ENCODE assay signal across 8 cellular contexts in genomic region chr16:31074814-31075183, GRCh38. TPM values are rescaled to one million over a fixed set of nuclear protein-coding genes. Genes with fewer than 3 reads are reported as not detected.
DNase-seq lines count a peak whose midpoint lies in the region; ATAC-seq and TF ChIP-seq lines count a peak whose summit lies in the region.

No MANE protein-coding gene starts in this region.

- TF ChIP-seq CTCF in left ventricle myocardium inferior (IDR thresholded peaks at IDR 0.05; ENCODE audit: borderline replicate concordance): no peak
- TF ChIP-seq CTCF in breast epithelium (IDR thresholded peaks at IDR 0.05): no peak
- TF ChIP-seq CTCF in mesothelial cell of epicardium (IDR thresholded peaks at IDR 0.05; ENCODE audit: unreplicated experiment): no peak

- H3K4me1 Mint-ChIP-seq in mesothelial cell of epicardium: peaks cover 21% of the 10 kb centered on the region

- H3K9me3 ChIP-seq in left ventricle myocardium inferior (replicated peaks): no peaks in the 10 kb centered on the region
- no peaks in the 10 kb centered on the region for H3K9me3 ChIP-seq in breast epithelium

- no peaks in the 10 kb centered on the region for H3K27me3 ChIP-seq in left ventricle myocardium inferior (ENCODE audit: low read depth)
- H3K27me3 ChIP-seq in breast epithelium: no peaks in the 10 kb centered on the region

- H3K27me3 Mint-ChIP-seq in mesothelial cell of epicardium (ENCODE audit: low read depth): no peaks in the 10 kb centered on the region

- no peaks in the 10 kb centered on the region for H3K9me3 Mint-ChIP-seq in mesothelial cell of epicardium

- no peak for TF ChIP-seq POLR2A in breast epithelium (IDR thresholded peaks at IDR 0.05)

- intact Hi-C loops in left ventricle myocardium inferior (cut with micrococcal nuclease) (loop anchor here (5.0 kb wide), 1 partner anchor 42 kb away; the partner anchor contains the start of gene STX4), left cardiac atrium (cut with DNase I) (loop anchor here in 1 of 2 donors (2.0 kb wide), 1 partner anchor 42 kb away; the partner anchor contains the start of gene STX4), breast epithelium (cut with DNase I; ENCODE audit: low total_unique reads) (no loop called here)

- H3K4me1 ChIP-seq in left ventricle myocardium inferior (peaks cover 43% of the 10 kb centered on the region), breast epithelium (no peaks in the 10 kb centered on the region)

- DNase-seq in left ventricle myocardium inferior: no peak
- DNase-seq in left cardiac atrium: no peak
- no peak for DNase-seq in breast epithelium (ENCODE audit: low spot score in 2 of 2)
- DNase-seq in mesothelial cell of epicardium (ENCODE audit: low spot score in 2 of 2, unreplicated experiment in 2 of 2): no peak
- no peak for DNase-seq in NCI-H146 (lab: John Stamatoyannopoulos, UW)
- DNase-seq in medulla oblongata (ENCODE audit: extremely low spot score): no peak
- no peak for DNase-seq in GM19238 (ENCODE audit: insufficient read length, low spot score)

- peaks cover 38% of the 10 kb centered on the region for H3K36me3 ChIP-seq in left ventricle myocardium inferior
- H3K36me3 ChIP-seq in breast epithelium: no peaks in the 10 kb centered on the region

- peak overlapping the region; percentile 88 for H3K4me3 Mint-ChIP-seq in mesothelial cell of epicardium

- peak overlapping the region; percentile 93 for H3K4me3 ChIP-seq in left ventricle myocardium inferior
- H3K4me3 ChIP-seq in breast epithelium: peak overlapping the region; percentile 93 to 98 (median 97)

- peak overlapping the region; percentile 96 for H3K27ac Mint-ChIP-seq in mesothelial cell of epicardium

- peaks cover 16% of the 10 kb centered on the region for H3K36me3 Mint-ChIP-seq in mesothelial cell of epicardium

- ATAC-seq in left cardiac atrium (no peak), HG02981 (IDR thresholded peaks at IDR 0.05; ENCODE audit: unreplicated experiment) (no peak)

- H3K27ac ChIP-seq in left ventricle myocardium inferior (replicated peaks) (peak overlapping the region; percentile 92), breast epithelium (peak overlapping the region; percentile 94 to 96)

RNA-seq across cellular contexts. Expression of gene ZNF646, which starts 0.6 kb away (rescaled TPM):
- 9.6 TPM for total RNA-seq in left ventricle myocardium inferior
- 1 to 10 TPM; 7.6 to 8.2 TPM for total RNA-seq in left cardiac atrium
- 10 to 100 TPM; 12.5 to 17.3 (median 13.1) TPM for total RNA-seq in breast epithelium
- 20.4 to 22.2 TPM (median 21.4 TPM) in 3 replicates for total RNA-seq in mesothelial cell of epicardium

RNA-seq across cellular contexts. Expression of gene ZNF668, which starts 0.8 kb away (rescaled TPM):
- 5.3 TPM for total RNA-seq in left ventricle myocardium inferior
- total RNA-seq in left cardiac atrium: 1 to 10 TPM; 5.5 to 6.6 TPM
- total RNA-seq in breast epithelium: 1 to 10 TPM; 6.7 to 8.9 (median 8.8) TPM
- total RNA-seq in mesothelial cell of epicardium: 11.8 to 14.1 TPM (median 12.8 TPM) in 3 replicates

RNA-seq across cellular contexts. Expression of gene PRSS53, which starts 13.9 kb away (rescaled TPM):
- total RNA-seq in left ventricle myocardium inferior (1.2 TPM), left cardiac atrium (1 to 10 TPM in 1 of 2 donors, under 1 TPM in 1; 0.71 to 1.1 TPM), breast epithelium (1 to 10 TPM; 1.3 to 2.0 (median 1.3) TPM), mesothelial cell of epicardium (4.0 to 4.9 TPM (median 4.5 TPM) in 3 replicates)

RNA-seq across cellular contexts. Expression of gene VKORC1, which starts 19.8 kb away (rescaled TPM):
- 39.5 TPM for total RNA-seq in left ventricle myocardium inferior
- 10 to 100 TPM; 47.1 to 53.2 TPM for total RNA-seq in left cardiac atrium
- total RNA-seq in breast epithelium: 100 to 1,000 TPM in 1 of 3 donors, 10 to 100 TPM in 2; 82.6 to 143 (median 86.3) TPM
- total RNA-seq in mesothelial cell of epicardium: 48.6 to 53.7 TPM (median 49.5 TPM) in 3 replicates

RNA-seq across cellular contexts. Expression of gene BCKDK, which starts 33.4 kb away (rescaled TPM):
- 75.9 TPM for total RNA-seq in left ventricle myocardium inferior
- total RNA-seq in left cardiac atrium: 10 to 100 TPM; 43.4 to 46.4 TPM
- 10 to 100 TPM; 31.8 to 33.6 (median 33.5) TPM for total RNA-seq in breast epithelium
- total RNA-seq in mesothelial cell of epicardium: 36.4 to 37.3 TPM (median 37.0 TPM) in 3 replicates
